Comparison of ENCODE assay signal across 8 cellular contexts in genomic region chr1:218299416-218299815, GRCh38. TPM values are rescaled to one million over a fixed set of nuclear protein-coding genes. Genes with fewer than 3 reads are reported as not detected.
DNase-seq lines count a peak whose midpoint lies in the region; ATAC-seq and TF ChIP-seq lines count a peak whose summit lies in the region.

No MANE protein-coding gene starts in this region.

- H3K36me3 Mint-ChIP-seq in HFFc6 (ENCODE audit: low read depth): no peaks in the 10 kb centered on the region

- no peak overlapping the region for H3K4me3 Mint-ChIP-seq in HFFc6

- H3K27me3 Mint-ChIP-seq in HFFc6 (ENCODE audit: insufficient read depth): no peaks in the 10 kb centered on the region

- no peak overlapping the region for H3K27ac Mint-ChIP-seq in HFFc6

- DNase-seq in EH (ENCODE audit: low read depth) (peak; percentile 74), HFFc6 (peak; percentile 65), RPMI7951 (ENCODE audit: low read depth) (peak; percentile 38), glomerular visceral epithelial cell (ENCODE audit: extremely low spot score) (peak; percentile 37)
- DNase-seq in stimulated activated CD8-positive, alpha-beta memory T cell treated with anti-CD3 and anti-CD28 coated beads, Interleukin-4, amount 100 ng/mL, for 48 hours: no peak
- no peak for DNase-seq in stimulated activated CD4-positive, alpha-beta T cell treated with anti-CD3 and anti-CD28 coated beads, Interleukin-4, amount 100 ng/mL, for 1 hour

- TF ChIP-seq CTCF in HFFc6 (IDR thresholded peaks at IDR 0.05): peak; percentile 80

- H3K4me1 Mint-ChIP-seq in HFFc6 (ENCODE audit: low read depth): peaks cover 34% of the 10 kb centered on the region

- ATAC-seq in HG02763 (IDR thresholded peaks at IDR 0.05; ENCODE audit: unreplicated experiment) (no peak), GM18873 (IDR thresholded peaks at IDR 0.05; ENCODE audit: low FRiP score, unreplicated experiment) (no peak)

- no peaks in the 10 kb centered on the region for H3K9me3 Mint-ChIP-seq in HFFc6

RNA-seq across cellular contexts. Expression of gene RRP15, which starts 14.3 kb away (rescaled TPM):
- total RNA-seq in HFFc6 (2021; fragmentation: NEBNext Ultra II Directional; extraction: Animal tissue kit (Norgen Biotek cat#: 25700)): 10 to 100 TPM; 24.9 to 33.6 (median 30.5) TPM
- total RNA-seq in RPMI7951 (2014; rRNA removed; shearing (Covaris generic)): 5.3 and 6.2 TPM in 2 replicates

RNA-seq across cellular contexts. Expression of gene TGFB2, which starts 45.7 kb away (rescaled TPM):
- total RNA-seq in HFFc6 (2021; fragmentation: NEBNext Ultra II Directional; extraction: Animal tissue kit (Norgen Biotek cat#: 25700)): 10 to 100 TPM in 1 of 6 experiments, 1 to 10 TPM in 5; 2.0 to 11.8 (median 2.5) TPM
- total RNA-seq in RPMI7951 (2014; rRNA removed; shearing (Covaris generic)): 11.3 and 18.7 TPM in 2 replicates

Comparison
In these comparisons a context has a peak if more than half of its experiments do, and no peak if none do; other contexts are left out.
1. DNase-seq: peak in EH (single experiment), HFFc6 (single experiment), RPMI7951 (single experiment) and glomerular visceral epithelial cell (single experiment); none in stimulated activated CD8-positive, alpha-beta memory T cell treated with anti-CD3 and anti-CD28 coated beads, Interleukin-4, amount 100 ng/mL, for 48 hours (single experiment) and stimulated activated CD4-positive, alpha-beta T cell treated with anti-CD3 and anti-CD28 coated beads, Interleukin-4, amount 100 ng/mL, for 1 hour (single experiment).